Comparison of ENCODE assay signal across 1 cellular context in the genomic region with DNA sequence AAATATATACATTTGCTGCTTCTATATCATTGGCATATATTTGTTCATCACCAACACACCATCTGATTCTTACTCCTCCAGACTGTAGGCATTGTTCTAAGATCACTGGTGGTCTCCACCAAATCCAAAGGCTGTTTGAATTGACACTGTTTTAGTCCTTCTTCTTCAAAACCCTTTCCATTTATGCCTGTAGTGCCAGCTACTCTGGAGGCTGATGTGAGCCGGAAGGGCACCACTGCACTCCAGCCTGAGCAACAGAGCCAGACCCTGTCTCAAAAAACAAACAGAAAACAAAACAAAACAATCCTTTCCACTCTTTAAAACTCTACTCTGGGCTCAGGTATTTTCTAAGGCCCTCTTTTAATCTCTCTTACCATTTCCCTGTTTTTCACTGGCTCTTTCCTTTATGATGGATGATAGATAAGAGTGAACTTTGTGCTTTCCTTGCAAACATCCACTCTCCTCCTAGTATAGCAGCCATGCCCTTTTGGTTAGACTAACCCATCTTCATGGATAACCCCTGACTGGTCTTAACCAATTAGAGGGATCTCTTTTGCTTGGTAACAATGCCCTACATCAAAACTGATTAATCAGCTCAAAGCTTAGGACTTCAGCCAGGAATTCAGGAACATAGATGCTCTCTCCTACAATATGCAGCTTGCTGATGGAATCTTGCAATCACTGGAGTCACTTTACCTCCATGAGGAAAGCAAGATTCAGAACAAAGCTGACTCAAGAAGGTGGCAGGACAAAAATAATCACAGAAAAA.
TF ChIP-seq lines count a peak whose summit lies in the region.

No MANE protein-coding gene starts in this region.

TF ChIP-seq in GM12878, 131 proteins besides CTCF, POLR2A, EP300 and RAD21:
- no peak for TF ChIP-seq MTA3 (IDR thresholded peaks at IDR 0.05; ENCODE audit: borderline replicate concordance, low read length)
- TF ChIP-seq RCOR1 (conservative IDR thresholded peaks at IDR 0.05; ENCODE audit: low read depth, low read length) = no peak
- no peak for TF ChIP-seq STAT3 (IDR thresholded peaks at IDR 0.05; ENCODE audit: low read depth, low read length)
- no peak for TF ChIP-seq NBN (IDR thresholded peaks at IDR 0.05)
- TF ChIP-seq POLR2AphosphoS5 (IDR thresholded peaks at IDR 0.05; ENCODE audit: low read length) = no peak
- no peak for TF ChIP-seq BHLHE40 (IDR thresholded peaks at IDR 0.05; ENCODE audit: borderline replicate concordance in 1 of 2, low read depth in 2 of 2, low read length in 1 of 2)
- TF ChIP-seq HCFC1 (IDR thresholded peaks at IDR 0.05; ENCODE audit: low read length) = no peak
- TF ChIP-seq SIN3A (IDR thresholded peaks at IDR 0.05; ENCODE audit: low read depth, low read length) = no peak
- TF ChIP-seq CBX5 (IDR thresholded peaks at IDR 0.05; ENCODE audit: low read depth) = no peak
- no peak for TF ChIP-seq FOXM1 (IDR thresholded peaks at IDR 0.05; ENCODE audit: low read depth, low read length)
TF ChIP-seq in GM12878: peak in this region for 0.
